ENCODE assay signal across 8 cellular contexts in the genomic region with DNA sequence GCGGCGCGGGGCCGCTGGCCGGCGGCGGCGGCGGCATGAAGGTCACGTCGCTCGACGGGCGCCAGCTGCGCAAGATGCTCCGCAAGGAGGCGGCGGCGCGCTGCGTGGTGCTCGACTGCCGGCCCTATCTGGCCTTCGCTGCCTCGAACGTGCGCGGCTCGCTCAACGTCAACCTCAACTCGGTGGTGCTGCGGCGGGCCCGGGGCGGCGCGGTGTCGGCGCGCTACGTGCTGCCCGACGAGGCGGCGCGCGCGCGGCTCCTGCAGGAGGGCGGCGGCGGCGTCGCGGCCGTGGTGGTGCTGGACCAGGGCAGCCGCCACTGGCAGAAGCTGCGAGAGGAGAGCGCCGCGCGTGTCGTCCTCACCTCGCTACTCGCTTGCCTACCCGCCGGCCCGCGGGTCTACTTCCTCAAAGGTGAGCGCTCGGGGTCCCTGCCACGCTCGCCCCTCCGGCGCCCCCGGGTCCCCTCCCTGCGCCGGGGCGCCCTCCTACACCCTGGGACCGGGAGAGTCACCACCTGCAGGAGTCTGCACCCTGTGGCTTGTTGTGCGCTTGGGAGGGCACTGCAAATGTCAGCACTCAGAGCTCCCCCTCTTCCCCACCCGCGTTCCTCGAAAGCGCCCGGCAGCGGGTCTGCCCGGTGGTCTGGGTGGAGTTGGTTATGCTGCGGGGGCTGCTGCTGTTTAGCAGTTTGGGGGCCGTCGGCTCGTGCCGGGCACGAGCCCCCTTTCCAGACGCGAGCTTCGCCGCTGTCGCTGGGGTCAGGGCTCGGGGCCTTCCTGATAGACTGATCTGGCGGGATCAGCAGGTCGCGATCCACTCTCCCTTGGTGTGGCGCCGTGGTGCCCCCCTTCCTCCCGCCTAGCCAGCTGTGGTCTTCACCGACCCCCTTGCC. TPM values are rescaled to one million over a fixed set of nuclear protein-coding genes. Genes with fewer than 3 reads are reported as not detected.
DNase-seq lines count a peak whose midpoint lies in the region; ATAC-seq and TF ChIP-seq lines count a peak whose summit lies in the region.

No MANE protein-coding gene starts in this region.

- POLR2A ChIA-PET in naive thymus-derived CD8-positive, alpha-beta T cell (lab: Charles Lee), result interaction anchor here (0.6 to 1.6 kb wide), 3 partner anchors 70 to 429 kb away, joined by 3 to 5 read pairs (median 4); partner anchors contain the start of gene SMC3

- H3K4me3 ChIP-seq in HFF-Myc (replicated peaks; ENCODE audit: low read depth, low read length), result peak overlapping the region; percentile 69
- peak overlapping the region; percentile 21 to 70 (median 61) for H3K4me3 ChIP-seq in transverse colon

- H3K36me3 ChIP-seq in transverse colon, result no peaks in the 10 kb centered on the region

- H3K27me3 ChIP-seq in transverse colon, result peaks cover 35% of the 10 kb centered on the region

- 3 to 21% methylated on average over 6 to 49 of the region's 107 CpGs for WGBS in transverse colon (ENCODE audit: low coverage in 1 of 2), 2 donors

- intact Hi-C loops in transverse colon (cut with DNase I; ENCODE audit: low total_unique reads), result loop anchor here (10.0 kb wide), 1 partner anchor 284 kb away; no protein-coding TSS in a partner anchor

- DNase-seq in GM13976 (ENCODE audit: low spot score) (peak; percentile 56), HFF-Myc (ENCODE audit: extremely low read depth, low read depth) (no peak), NCI-H128 (lab: John Stamatoyannopoulos, UW; ENCODE audit: unreplicated experiment) (peak; percentile 1), erythroblast (lab: John Stamatoyannopoulos, UW) (peak; percentile 79 to 85), transverse colon (peak; percentile 52)
- peak; percentile 79 for DNase-seq in activated CD8-positive, alpha-beta memory T cell treated with anti-CD3 and anti-CD28 coated beads, Interleukin-2, amount 50 U/mL, for 48 hours
- DNase-seq in naive thymus-derived CD8-positive, alpha-beta T cell, result peak; percentile 43 to 77 (median 55)

- H3K27me3 Mint-ChIP-seq in naive thymus-derived CD8-positive, alpha-beta T cell, result peaks cover 0 to 28% (median 10%) of the 10 kb centered on the region in 5 donors

- peak overlapping the region; percentile 88 to 94 (median 91) for H3K27ac ChIP-seq in transverse colon

- H3K4me1 ChIP-seq in transverse colon, result peaks cover 32 to 63% (median 56%) of the 10 kb centered on the region in 4 donors

- H3K27ac Mint-ChIP-seq in naive thymus-derived CD8-positive, alpha-beta T cell, result peak overlapping the region in 9 of 10 donors; percentile 32 to 86 (median 69)

- no peaks in the 10 kb centered on the region for H3K36me3 Mint-ChIP-seq in naive thymus-derived CD8-positive, alpha-beta T cell

- in situ Hi-C loops in GM13976 (cut with MboI; ENCODE audit: low sequenced_read_pairs, unreplicated experiment), result no loop called here
- in situ Hi-C loops in transverse colon (cut with MboI; ENCODE audit: low pct_ligation_motif_present in 1 of 4, low pct_unique_long_range_greater_than_20kb in 1 of 4, low sequenced_read_pairs in 3 of 4), result no loop called here

- TF ChIP-seq POLR2A in erythroblast (IDR thresholded peaks at IDR 0.05; ENCODE audit: low read length), result no peak
- no peak for TF ChIP-seq POLR2A in transverse colon (IDR thresholded peaks at IDR 0.05)

- no peaks in the 10 kb centered on the region for H3K9me3 Mint-ChIP-seq in naive thymus-derived CD8-positive, alpha-beta T cell

- peak; percentile 66 for ATAC-seq in naive thymus-derived CD8-positive, alpha-beta T cell
- ATAC-seq in GM19467 (IDR thresholded peaks at IDR 0.05; ENCODE audit: unreplicated experiment), result no peak

- no peak for TF ChIP-seq EP300 in transverse colon (IDR thresholded peaks at IDR 0.05; ENCODE audit: low read depth)

- H3K4me3 Mint-ChIP-seq in naive thymus-derived CD8-positive, alpha-beta T cell, result peak overlapping the region; percentile 65 to 93 (median 88)

- TF ChIP-seq CTCF in GM13976 (IDR thresholded peaks at IDR 0.05; ENCODE audit: borderline replicate concordance, control extremely low read depth, extremely low read depth, insufficient read depth, missing control alignments) (peak; percentile 26), HFF-Myc (IDR thresholded peaks at IDR 0.05; ENCODE audit: low read depth, low read length, missing control alignments) (no peak), transverse colon (IDR thresholded peaks at IDR 0.05) (no peak)

- no peaks in the 10 kb centered on the region for H3K9me3 ChIP-seq in transverse colon

- H3K4me1 Mint-ChIP-seq in naive thymus-derived CD8-positive, alpha-beta T cell, result peaks cover 21 to 64% (median 52%) of the 10 kb centered on the region in 4 donors

RNA-seq across cellular contexts. Expression of gene DUSP5, which starts 0.6 kb away (rescaled TPM):
- total RNA-seq in naive thymus-derived CD8-positive, alpha-beta T cell, result 1 to 10 TPM; 1.1 to 1.2 TPM
- polyA plus RNA-seq in naive thymus-derived CD8-positive, alpha-beta T cell, result 1 to 10 TPM in 1 of 3 donors, under 1 TPM in 2; 0.13 to 2.7 (median 0.44) TPM
- total RNA-seq in transverse colon, result 10 to 100 TPM in 1 of 4 donors, 1 to 10 TPM in 3; 6.2 to 16.0 (median 6.6) TPM
